Comparison of ENCODE assay signal across 1 cellular context in the genomic region with DNA sequence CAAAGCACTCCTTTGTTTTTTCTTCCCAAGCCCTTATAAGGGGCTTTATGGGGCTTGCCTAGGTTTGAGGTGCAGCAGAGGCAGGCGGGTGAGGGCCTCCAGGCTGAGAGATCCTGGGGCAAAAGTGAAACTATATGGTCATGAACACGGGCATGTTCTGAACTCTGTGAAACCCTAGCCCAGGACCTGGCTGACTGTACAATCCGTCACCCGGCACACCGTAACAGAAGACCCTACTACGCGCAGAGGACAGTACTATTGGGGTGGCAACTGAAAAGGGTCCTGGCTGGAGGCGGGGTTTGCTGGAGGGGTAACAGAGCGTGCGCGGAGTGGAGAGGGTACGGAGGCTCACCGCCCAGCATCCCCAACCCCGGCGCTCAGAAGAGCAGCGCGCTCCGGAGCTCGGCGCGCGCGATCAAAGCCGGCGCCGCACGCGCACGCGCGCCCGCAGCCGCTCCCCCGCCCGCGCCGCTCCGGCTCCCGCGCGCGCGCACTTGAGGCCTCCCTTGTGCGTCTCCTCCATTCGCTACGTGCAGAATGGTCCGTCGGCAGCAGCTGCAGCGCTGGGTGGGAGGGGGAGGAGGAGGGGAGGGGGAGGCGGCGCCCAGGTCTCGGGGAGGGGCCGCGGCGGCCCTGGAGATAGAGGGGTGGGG.
A peak's percentile ranks its signal among the peaks of the same experiment; 100 is the strongest.
TF ChIP-seq lines count a peak whose summit lies in the region.

No MANE protein-coding gene starts in this region.

TF ChIP-seq in K562, 482 proteins besides CTCF, POLR2A, EP300 and RAD21 (continued from another document and continues in another):
- TF ChIP-seq, protein P1, sequence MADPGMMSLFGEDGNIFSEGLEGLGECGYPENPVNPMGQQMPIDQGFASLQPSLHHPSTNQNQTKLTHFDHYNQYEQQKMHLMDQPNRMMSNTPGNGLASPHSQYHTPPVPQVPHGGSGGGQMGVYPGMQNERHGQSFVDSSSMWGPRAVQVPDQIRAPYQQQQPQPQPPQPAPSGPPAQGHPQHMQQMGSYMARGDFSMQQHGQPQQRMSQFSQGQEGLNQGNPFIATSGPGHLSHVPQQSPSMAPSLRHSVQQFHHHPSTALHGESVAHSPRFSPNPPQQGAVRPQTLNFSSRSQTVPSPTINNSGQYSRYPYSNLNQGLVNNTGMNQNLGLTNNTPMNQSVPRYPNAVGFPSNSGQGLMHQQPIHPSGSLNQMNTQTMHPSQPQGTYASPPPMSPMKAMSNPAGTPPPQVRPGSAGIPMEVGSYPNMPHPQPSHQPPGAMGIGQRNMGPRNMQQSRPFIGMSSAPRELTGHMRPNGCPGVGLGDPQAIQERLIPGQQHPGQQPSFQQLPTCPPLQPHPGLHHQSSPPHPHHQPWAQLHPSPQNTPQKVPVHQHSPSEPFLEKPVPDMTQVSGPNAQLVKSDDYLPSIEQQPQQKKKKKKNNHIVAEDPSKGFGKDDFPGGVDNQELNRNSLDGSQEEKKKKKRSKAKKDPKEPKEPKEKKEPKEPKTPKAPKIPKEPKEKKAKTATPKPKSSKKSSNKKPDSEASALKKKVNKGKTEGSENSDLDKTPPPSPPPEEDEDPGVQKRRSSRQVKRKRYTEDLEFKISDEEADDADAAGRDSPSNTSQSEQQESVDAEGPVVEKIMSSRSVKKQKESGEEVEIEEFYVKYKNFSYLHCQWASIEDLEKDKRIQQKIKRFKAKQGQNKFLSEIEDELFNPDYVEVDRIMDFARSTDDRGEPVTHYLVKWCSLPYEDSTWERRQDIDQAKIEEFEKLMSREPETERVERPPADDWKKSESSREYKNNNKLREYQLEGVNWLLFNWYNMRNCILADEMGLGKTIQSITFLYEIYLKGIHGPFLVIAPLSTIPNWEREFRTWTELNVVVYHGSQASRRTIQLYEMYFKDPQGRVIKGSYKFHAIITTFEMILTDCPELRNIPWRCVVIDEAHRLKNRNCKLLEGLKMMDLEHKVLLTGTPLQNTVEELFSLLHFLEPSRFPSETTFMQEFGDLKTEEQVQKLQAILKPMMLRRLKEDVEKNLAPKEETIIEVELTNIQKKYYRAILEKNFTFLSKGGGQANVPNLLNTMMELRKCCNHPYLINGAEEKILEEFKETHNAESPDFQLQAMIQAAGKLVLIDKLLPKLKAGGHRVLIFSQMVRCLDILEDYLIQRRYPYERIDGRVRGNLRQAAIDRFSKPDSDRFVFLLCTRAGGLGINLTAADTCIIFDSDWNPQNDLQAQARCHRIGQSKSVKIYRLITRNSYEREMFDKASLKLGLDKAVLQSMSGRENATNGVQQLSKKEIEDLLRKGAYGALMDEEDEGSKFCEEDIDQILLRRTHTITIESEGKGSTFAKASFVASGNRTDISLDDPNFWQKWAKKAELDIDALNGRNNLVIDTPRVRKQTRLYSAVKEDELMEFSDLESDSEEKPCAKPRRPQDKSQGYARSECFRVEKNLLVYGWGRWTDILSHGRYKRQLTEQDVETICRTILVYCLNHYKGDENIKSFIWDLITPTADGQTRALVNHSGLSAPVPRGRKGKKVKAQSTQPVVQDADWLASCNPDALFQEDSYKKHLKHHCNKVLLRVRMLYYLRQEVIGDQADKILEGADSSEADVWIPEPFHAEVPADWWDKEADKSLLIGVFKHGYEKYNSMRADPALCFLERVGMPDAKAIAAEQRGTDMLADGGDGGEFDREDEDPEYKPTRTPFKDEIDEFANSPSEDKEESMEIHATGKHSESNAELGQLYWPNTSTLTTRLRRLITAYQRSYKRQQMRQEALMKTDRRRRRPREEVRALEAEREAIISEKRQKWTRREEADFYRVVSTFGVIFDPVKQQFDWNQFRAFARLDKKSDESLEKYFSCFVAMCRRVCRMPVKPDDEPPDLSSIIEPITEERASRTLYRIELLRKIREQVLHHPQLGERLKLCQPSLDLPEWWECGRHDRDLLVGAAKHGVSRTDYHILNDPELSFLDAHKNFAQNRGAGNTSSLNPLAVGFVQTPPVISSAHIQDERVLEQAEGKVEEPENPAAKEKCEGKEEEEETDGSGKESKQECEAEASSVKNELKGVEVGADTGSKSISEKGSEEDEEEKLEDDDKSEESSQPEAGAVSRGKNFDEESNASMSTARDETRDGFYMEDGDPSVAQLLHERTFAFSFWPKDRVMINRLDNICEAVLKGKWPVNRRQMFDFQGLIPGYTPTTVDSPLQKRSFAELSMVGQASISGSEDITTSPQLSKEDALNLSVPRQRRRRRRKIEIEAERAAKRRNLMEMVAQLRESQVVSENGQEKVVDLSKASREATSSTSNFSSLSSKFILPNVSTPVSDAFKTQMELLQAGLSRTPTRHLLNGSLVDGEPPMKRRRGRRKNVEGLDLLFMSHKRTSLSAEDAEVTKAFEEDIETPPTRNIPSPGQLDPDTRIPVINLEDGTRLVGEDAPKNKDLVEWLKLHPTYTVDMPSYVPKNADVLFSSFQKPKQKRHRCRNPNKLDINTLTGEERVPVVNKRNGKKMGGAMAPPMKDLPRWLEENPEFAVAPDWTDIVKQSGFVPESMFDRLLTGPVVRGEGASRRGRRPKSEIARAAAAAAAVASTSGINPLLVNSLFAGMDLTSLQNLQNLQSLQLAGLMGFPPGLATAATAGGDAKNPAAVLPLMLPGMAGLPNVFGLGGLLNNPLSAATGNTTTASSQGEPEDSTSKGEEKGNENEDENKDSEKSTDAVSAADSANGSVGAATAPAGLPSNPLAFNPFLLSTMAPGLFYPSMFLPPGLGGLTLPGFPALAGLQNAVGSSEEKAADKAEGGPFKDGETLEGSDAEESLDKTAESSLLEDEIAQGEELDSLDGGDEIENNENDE (IDR thresholded peaks at IDR 0.05; ENCODE audit: low read depth, low read length): no peak
- no peak for TF ChIP-seq RBM34 (IDR thresholded peaks at IDR 0.05; ENCODE audit: borderline replicate concordance, insufficient read depth, low read length)
- no peak for TF ChIP-seq ZBTB17 (CRISPR knock-in tag; IDR thresholded peaks at IDR 0.05)
- TF ChIP-seq HNRNPUL1 (IDR thresholded peaks at IDR 0.05; ENCODE audit: low read length): no peak
- TF ChIP-seq KDM4B (IDR thresholded peaks at IDR 0.05; ENCODE audit: borderline replicate concordance in 2 of 2, low read depth in 1 of 2): no peak; a peak in 1 of 4 replicates
- TF ChIP-seq, protein P2, sequence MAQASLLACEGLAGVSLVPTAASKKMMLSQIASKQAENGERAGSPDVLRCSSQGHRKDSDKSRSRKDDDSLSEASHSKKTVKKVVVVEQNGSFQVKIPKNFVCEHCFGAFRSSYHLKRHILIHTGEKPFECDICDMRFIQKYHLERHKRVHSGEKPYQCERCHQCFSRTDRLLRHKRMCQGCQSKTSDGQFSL (CRISPR knock-in tag; IDR thresholded peaks at IDR 0.05): no peak
- TF ChIP-seq, protein P2 (tag; IDR thresholded peaks at IDR 0.05): no peak
- TF ChIP-seq, protein P3, sequence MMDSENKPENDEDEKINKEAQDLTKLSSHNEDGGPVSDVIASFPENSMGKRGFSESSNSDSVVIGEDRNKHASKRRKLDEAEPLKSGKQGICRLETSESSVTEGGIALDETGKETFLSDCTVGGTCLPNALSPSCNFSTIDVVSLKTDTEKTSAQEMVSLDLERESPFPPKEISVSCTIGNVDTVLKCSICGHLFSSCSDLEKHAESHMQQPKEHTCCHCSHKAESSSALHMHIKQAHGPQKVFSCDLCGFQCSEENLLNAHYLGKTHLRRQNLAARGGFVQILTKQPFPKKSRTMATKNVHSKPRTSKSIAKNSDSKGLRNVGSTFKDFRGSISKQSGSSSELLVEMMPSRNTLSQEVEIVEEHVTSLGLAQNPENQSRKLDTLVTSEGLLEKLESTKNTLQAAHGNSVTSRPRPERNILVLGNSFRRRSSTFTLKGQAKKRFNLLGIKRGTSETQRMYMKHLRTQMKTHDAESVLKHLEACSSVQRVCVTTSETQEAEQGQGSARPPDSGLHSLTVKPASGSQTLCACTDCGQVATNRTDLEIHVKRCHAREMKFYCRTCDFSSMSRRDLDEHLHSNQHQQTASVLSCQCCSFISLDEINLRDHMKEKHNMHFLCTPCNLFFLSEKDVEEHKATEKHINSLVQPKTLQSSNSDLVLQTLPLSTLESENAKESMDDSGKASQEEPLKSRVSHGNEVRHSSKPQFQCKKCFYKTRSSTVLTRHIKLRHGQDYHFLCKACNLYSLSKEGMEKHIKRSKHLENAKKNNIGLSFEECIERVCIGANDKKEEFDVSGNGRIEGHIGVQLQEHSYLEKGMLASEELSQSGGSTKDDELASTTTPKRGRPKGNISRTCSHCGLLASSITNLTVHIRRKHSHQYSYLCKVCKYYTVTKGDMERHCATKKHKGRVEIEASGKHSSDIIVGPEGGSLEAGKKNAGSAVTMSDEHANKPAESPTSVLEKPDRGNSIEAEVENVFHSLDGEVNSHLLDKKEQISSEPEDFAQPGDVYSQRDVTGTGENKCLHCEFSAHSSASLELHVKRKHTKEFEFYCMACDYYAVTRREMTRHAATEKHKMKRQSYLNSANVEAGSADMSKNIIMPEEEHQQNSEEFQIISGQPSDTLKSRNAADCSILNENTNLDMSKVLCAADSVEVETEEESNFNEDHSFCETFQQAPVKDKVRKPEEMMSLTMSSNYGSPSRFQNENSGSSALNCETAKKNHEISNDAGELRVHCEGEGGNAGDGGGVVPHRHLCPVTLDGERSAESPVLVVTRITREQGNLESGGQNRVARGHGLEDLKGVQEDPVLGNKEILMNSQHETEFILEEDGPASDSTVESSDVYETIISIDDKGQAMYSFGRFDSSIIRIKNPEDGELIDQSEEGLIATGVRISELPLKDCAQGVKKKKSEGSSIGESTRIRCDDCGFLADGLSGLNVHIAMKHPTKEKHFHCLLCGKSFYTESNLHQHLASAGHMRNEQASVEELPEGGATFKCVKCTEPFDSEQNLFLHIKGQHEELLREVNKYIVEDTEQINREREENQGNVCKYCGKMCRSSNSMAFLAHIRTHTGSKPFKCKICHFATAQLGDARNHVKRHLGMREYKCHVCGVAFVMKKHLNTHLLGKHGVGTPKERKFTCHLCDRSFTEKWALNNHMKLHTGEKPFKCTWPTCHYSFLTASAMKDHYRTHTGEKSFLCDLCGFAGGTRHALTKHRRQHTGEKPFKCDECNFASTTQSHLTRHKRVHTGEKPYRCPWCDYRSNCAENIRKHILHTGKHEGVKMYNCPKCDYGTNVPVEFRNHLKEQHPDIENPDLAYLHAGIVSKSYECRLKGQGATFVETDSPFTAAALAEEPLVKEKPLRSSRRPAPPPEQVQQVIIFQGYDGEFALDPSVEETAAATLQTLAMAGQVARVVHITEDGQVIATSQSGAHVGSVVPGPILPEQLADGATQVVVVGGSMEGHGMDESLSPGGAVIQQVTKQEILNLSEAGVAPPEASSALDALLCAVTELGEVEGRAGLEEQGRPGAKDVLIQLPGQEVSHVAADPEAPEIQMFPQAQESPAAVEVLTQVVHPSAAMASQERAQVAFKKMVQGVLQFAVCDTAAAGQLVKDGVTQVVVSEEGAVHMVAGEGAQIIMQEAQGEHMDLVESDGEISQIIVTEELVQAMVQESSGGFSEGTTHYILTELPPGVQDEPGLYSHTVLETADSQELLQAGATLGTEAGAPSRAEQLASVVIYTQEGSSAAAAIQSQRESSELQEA (IDR thresholded peaks at IDR 0.05; ENCODE audit: low read depth): peak; percentile 46; the same call in 1 of the 2 replicates
- no peak for TF ChIP-seq MTA1 (IDR thresholded peaks at IDR 0.05; ENCODE audit: borderline replicate concordance)
- TF ChIP-seq CBX1 (IDR thresholded peaks at IDR 0.05; ENCODE audit: low read depth): no peak
- TF ChIP-seq TCF7 (IDR thresholded peaks at IDR 0.05; ENCODE audit: borderline replicate concordance): peak; percentile 83
- TF ChIP-seq ZNF12 (CRISPR knock-in tag; IDR thresholded peaks at IDR 0.05): no peak
- no peak for TF ChIP-seq CBFA2T3 (IDR thresholded peaks at IDR 0.05)
- peak; percentile 76; the same call in 1 of the 2 replicates for TF ChIP-seq ZNF830 (CRISPR knock-in tag; IDR thresholded peaks at IDR 0.05)
- no peak for TF ChIP-seq POU5F1 (IDR thresholded peaks at IDR 0.05; ENCODE audit: borderline replicate concordance, low read depth, low read length, partially characterized antibody)
- TF ChIP-seq SNRNP70 (optimal IDR thresholded peaks at IDR 0.05; ENCODE audit: low read depth, low read length): no peak
- peak in 1 of 2 experiments; percentile 58; a peak in 1 of 4 replicates for TF ChIP-seq SRF (CRISPR knock-in tag; IDR thresholded peaks at IDR 0.05)
- no peak for TF ChIP-seq IRF2 (CRISPR knock-in tag; IDR thresholded peaks at IDR 0.05)
- TF ChIP-seq, protein P4, sequence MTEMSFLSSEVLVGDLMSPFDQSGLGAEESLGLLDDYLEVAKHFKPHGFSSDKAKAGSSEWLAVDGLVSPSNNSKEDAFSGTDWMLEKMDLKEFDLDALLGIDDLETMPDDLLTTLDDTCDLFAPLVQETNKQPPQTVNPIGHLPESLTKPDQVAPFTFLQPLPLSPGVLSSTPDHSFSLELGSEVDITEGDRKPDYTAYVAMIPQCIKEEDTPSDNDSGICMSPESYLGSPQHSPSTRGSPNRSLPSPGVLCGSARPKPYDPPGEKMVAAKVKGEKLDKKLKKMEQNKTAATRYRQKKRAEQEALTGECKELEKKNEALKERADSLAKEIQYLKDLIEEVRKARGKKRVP (CRISPR knock-in tag; IDR thresholded peaks at IDR 0.05): peak; percentile 35; the same call in 1 of the 2 replicates
- no peak for TF ChIP-seq FOXP1 (CRISPR knock-in tag; IDR thresholded peaks at IDR 0.05)
- TF ChIP-seq GTF2F1 (IDR thresholded peaks at IDR 0.05; ENCODE audit: low read depth, low read length): no peak
- TF ChIP-seq BRD9 (IDR thresholded peaks at IDR 0.05; ENCODE audit: low read depth, partially characterized antibody): peak; percentile 33
- no peak for TF ChIP-seq LARP7 (IDR thresholded peaks at IDR 0.05)
- no peak for TF ChIP-seq MAFK (IDR thresholded peaks at IDR 0.05; ENCODE audit: low read length)
- TF ChIP-seq, protein P5, sequence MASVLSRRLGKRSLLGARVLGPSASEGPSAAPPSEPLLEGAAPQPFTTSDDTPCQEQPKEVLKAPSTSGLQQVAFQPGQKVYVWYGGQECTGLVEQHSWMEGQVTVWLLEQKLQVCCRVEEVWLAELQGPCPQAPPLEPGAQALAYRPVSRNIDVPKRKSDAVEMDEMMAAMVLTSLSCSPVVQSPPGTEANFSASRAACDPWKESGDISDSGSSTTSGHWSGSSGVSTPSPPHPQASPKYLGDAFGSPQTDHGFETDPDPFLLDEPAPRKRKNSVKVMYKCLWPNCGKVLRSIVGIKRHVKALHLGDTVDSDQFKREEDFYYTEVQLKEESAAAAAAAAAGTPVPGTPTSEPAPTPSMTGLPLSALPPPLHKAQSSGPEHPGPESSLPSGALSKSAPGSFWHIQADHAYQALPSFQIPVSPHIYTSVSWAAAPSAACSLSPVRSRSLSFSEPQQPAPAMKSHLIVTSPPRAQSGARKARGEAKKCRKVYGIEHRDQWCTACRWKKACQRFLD (CRISPR knock-in tag; IDR thresholded peaks at IDR 0.05): peak; percentile 91
